In the genomic region with DNA sequence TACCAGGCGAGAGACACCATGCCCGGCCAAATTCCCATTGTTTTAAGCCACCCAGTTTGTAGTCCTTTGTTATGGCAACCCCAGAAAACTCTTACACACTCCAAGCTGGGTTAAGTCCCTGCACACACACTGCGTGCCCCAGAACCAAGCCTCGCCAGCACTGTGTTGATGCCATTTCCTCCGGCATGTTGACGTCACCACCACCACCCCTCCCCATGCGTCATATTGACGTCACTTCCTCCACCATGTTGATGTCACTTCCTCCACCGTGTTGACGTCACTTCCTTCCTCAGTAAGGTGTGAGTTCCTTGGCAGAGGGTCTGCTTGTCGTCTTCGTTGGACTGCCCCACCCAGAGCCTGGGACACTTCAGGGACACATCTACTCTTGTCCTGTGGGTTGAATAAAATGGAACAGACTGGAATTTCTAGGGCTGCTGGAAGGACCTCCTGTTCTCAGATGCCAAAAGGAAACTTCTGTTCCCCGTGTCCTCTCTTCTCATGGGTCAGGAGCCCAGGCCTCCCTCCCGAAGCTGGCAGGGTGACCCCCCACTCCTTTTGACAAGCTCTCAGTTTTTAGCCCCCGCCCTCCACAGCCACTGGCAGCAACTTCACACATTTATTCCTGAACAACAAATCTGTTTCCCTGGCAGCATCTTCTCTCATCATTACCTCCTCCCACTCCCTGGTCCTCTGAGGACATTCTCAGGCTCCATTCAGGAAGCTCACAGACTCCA, we compare ENCODE assay signal across 25 cellular contexts.
"Had no signal": no experiment of that assay in that cellular context is flagged by ENCODE, and none has a peak within 500 bp of the region (broad histone marks: within the 10 kb centered on the region; RNA-seq: fewer than 3 reads in every experiment).

No MANE protein-coding gene starts in this region.

- H3K27ac Mint-ChIP-seq: activated naive CD4-positive, alpha-beta T cell treated with anti-CD3 and anti-CD28 coated beads for 36 hours; activated T-cell treated with anti-CD3 and anti-CD28 coated beads, Interleukin-2, amount 50 U/mL, for 24 hours; memory B cell; naive B cell; stimulated activated effector memory CD8-positive, alpha-beta T cell treated with anti-CD3 and anti-CD28 coated beads, Interleukin-12 subunit alpha, Interleukin-12 subunit beta, amount 100 ng/mL, for 72 hours had no signal

- H3K4me3 ChIP-seq: body of pancreas, esophagus squamous epithelium, heart right ventricle, mucosa of descending colon, ovary, psoas muscle, stomach, thoracic aorta, upper lobe of right lung had no signal

- H3K36me3 Mint-ChIP-seq: memory B cell; naive B cell; stimulated activated effector memory CD8-positive, alpha-beta T cell treated with anti-CD3 and anti-CD28 coated beads, Interleukin-12 subunit alpha, Interleukin-12 subunit beta, amount 100 ng/mL, for 72 hours had no signal

- H3K27me3 ChIP-seq: body of pancreas, ovary had no signal

- H3K27ac ChIP-seq: body of pancreas, esophagus squamous epithelium, heart right ventricle, ovary, psoas muscle, stomach, thoracic aorta, upper lobe of right lung, WERI-Rb-1 had no signal

- H3K36me3 ChIP-seq: esophagus squamous epithelium, heart right ventricle, ovary, stomach, thoracic aorta, upper lobe of right lung, WERI-Rb-1 had no signal

- H3K4me1 Mint-ChIP-seq: memory B cell, naive B cell had no signal

- H3K4me1 ChIP-seq: body of pancreas, esophagus squamous epithelium, heart right ventricle, psoas muscle, stomach, upper lobe of right lung had no signal

- H3K9me3 Mint-ChIP-seq: activated T-cell treated with anti-CD3 and anti-CD28 coated beads, Interleukin-2, amount 50 U/mL, for 24 hours; stimulated activated effector memory CD8-positive, alpha-beta T cell treated with anti-CD3 and anti-CD28 coated beads, Interleukin-12 subunit alpha, Interleukin-12 subunit beta, amount 100 ng/mL, for 72 hours had no signal

- FAIRE-seq: small intestine had no signal

- ATAC-seq: body of pancreas; heart right ventricle; left ventricle myocardium superior; mucosa of descending colon; psoas muscle; right cardiac atrium; stimulated activated effector memory CD8-positive, alpha-beta T cell treated with anti-CD3 and anti-CD28 coated beads, Interleukin-12 subunit alpha, Interleukin-12 subunit beta, amount 100 ng/mL, for 72 hours; upper lobe of right lung had no signal

- H3K4me3 Mint-ChIP-seq: activated naive CD4-positive, alpha-beta T cell treated with anti-CD3 and anti-CD28 coated beads for 36 hours; activated T-cell treated with anti-CD3 and anti-CD28 coated beads, Interleukin-2, amount 50 U/mL, for 24 hours; memory B cell; stimulated activated effector memory CD8-positive, alpha-beta T cell treated with anti-CD3 and anti-CD28 coated beads, Interleukin-12 subunit alpha, Interleukin-12 subunit beta, amount 100 ng/mL, for 72 hours had no signal

- H3K9me3 ChIP-seq: body of pancreas, esophagus squamous epithelium, mucosa of descending colon, ovary, psoas muscle, stomach, thoracic aorta, upper lobe of right lung had no signal

- DNase-seq: activated CD4-positive, alpha-beta T cell treated with anti-CD3 and anti-CD28 coated beads for 1 hour; activated CD4-positive, alpha-beta T cell treated with anti-CD3 and anti-CD28 coated beads, Interleukin-2, amount 50 U/mL, for 4 hours; activated naive CD4-positive, alpha-beta T cell treated with anti-CD3 and anti-CD28 coated beads for 36 hours; activated T-cell treated with anti-CD3 and anti-CD28 coated beads, Interleukin-2, amount 50 U/mL, for 24 hours; body of pancreas; caudate nucleus; cortex of kidney; effector CD4-positive, alpha-beta T cell; esophagus squamous epithelium; heart right ventricle; left ventricle myocardium superior; mucosa of descending colon; naive B cell; ovary; psoas muscle; right cardiac atrium; small intestine; stimulated activated CD4-positive, alpha-beta T cell treated with anti-CD3 and anti-CD28 coated beads, Interleukin-15, amount 100 ng/mL, for 24 hours; stimulated activated CD4-positive, alpha-beta T cell treated with anti-CD3 and anti-CD28 coated beads, Interleukin-4, amount 100 ng/mL, for 1 hour; stomach; upper lobe of right lung; WERI-Rb-1 had no signal

- H3K27me3 Mint-ChIP-seq: activated T-cell treated with anti-CD3 and anti-CD28 coated beads, Interleukin-2, amount 50 U/mL, for 24 hours had no signal
